ENCODE assay signal across 8 cellular contexts in the genomic region with DNA sequence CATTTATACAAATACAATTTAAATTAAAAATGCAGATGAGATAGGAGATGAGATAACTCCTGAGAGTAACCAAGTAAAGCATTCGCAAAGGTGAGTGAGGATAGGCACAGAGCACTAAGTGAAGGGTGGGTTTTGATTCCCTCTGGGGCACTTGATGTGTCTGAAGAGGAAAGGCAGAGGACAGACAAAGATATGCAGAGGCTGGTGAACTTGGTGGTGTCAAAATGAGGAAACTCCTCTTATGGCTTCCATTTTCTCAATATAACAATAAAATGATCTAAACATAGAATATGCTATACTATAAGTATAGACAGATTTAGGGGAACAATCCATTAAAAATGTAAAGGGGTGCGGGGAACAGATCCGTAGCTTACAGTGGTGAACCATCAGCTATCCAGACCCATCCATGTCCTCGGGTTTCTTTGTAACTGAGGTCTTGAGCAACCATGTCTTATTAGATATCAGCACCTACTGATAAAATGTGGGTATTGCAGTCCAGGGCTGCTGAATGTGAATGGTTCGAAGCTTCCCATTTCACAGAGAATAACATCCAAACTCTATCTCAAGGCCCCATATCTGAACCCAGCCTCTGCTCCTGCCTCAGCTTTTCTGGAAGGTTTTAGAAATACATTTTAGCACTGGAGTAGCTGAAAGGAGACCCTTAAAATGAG.
A peak's percentile ranks its signal among the peaks of the same experiment; 100 is the strongest.
DNase-seq lines count a peak whose midpoint lies in the region; ATAC-seq and TF ChIP-seq lines count a peak whose summit lies in the region.

No MANE protein-coding gene starts in this region.

- ATAC-seq in left lung: peak; percentile 39

- TF ChIP-seq CTCF in astrocyte of the cerebellum (IDR thresholded peaks at IDR 0.05; ENCODE audit: low read depth, low read length, missing control alignments) (peak; percentile 37), left lung (IDR thresholded peaks at IDR 0.05) (no peak)

- no peak overlapping the region for H3K27ac ChIP-seq in left lung

- H3K4me3 ChIP-seq in Jurkat, Clone E6-1 (ENCODE audit: low read length): no peak overlapping the region
- H3K4me3 ChIP-seq in astrocyte of the cerebellum (ENCODE audit: low read depth, low read length) (no peak overlapping the region), left lung (no peak overlapping the region)

- no peaks in the 10 kb centered on the region for H3K9me3 ChIP-seq in left lung

- H3K4me1 ChIP-seq in left lung: no peaks in the 10 kb centered on the region

- DNase-seq in DMS 273 (lab: John Stamatoyannopoulos, UW; ENCODE audit: unreplicated experiment) (peak; percentile 32), DMS 273 treated with DMSO at 0.1 percent for 48 hours (lab: John Stamatoyannopoulos, UW) (no peak), H4 (ENCODE audit: low spot score) (peak; percentile 4), astrocyte of the cerebellum (ENCODE audit: low read depth) (no peak), left lung (no peak)
- peak; percentile 27 for DNase-seq in Jurkat, Clone E6-1 (ENCODE audit: low read depth, low spot score)
- no peak for DNase-seq in activated CD4-positive, alpha-beta T cell treated with anti-CD3 and anti-CD28 coated beads, Interleukin-2, amount 50 U/mL, for 48 hours
- no peak for DNase-seq in activated naive CD4-positive, alpha-beta T cell (lab: John Stamatoyannopoulos, UW)

- H3K36me3 ChIP-seq in left lung: no peaks in the 10 kb centered on the region

- H3K27me3 ChIP-seq in left lung: no peaks in the 10 kb centered on the region

- intact Hi-C loops in left lung (cut with DNase I): no loop called here

- in situ Hi-C loops in astrocyte of the cerebellum (cut with HindIII; ENCODE audit: low sequenced_read_pairs): no loop called here

Comparison
In these comparisons a context has a peak if more than half of its experiments do, and no peak if none do; other contexts are left out.
1. DNase-seq: peak in DMS 273 (single experiment), H4 (single experiment) and Jurkat, Clone E6-1 (single experiment); none in DMS 273 treated with DMSO at 0.1 percent for 48 hours (single experiment), astrocyte of the cerebellum (single experiment), left lung (0 of 2), activated CD4-positive, alpha-beta T cell treated with anti-CD3 and anti-CD28 coated beads, Interleukin-2, amount 50 U/mL, for 48 hours (0 of 2) and activated naive CD4-positive, alpha-beta T cell (0 of 4).